Comparison of ENCODE assay signal across 19 cellular contexts in genomic region chr18:55404136-55404810, GRCh38.
DNase-seq lines count a peak whose midpoint lies in the region; ATAC-seq, FAIRE-seq and TF ChIP-seq lines count a peak whose summit lies in the region.
"Had no signal": no experiment of that assay in that cellular context is flagged by ENCODE, and none has a peak within 500 bp of the region (broad histone marks: within the 10 kb centered on the region; RNA-seq: fewer than 3 reads in every experiment).

No MANE protein-coding gene starts in this region.

- peak overlapping the region; percentile 57 for H3K27ac ChIP-seq in lower lobe of right lung
- H3K27ac ChIP-seq in spleen: peak overlapping the region in 6 of 8 donors; percentile 33 to 80 (median 64)
- H3K27ac ChIP-seq: prostate gland had no signal

- 84 to 91% (median 89%) methylated on average over 5 of the region's 5 CpGs for WGBS in spleen, 5 donors

- H3K4me1 ChIP-seq in lower lobe of right lung (peaks cover 13% of the 10 kb centered on the region), spleen (peaks cover 3 to 47% (median 10%) of the 10 kb centered on the region in 6 donors)
- H3K4me1 ChIP-seq: prostate gland had no signal

- peak; percentile 26 for FAIRE-seq in GM19239 (lab: Jason Lieb, UNC)

- no peaks in the 10 kb centered on the region for H3K27me3 ChIP-seq in lower lobe of right lung (ENCODE audit: low read depth)
- no peaks in the 10 kb centered on the region for H3K27me3 ChIP-seq in spleen (replicated peaks in 1 of 7)

- no peak overlapping the region for H3K4me3 ChIP-seq in lower lobe of right lung
- no peak overlapping the region for H3K4me3 ChIP-seq in spleen
- H3K4me3 ChIP-seq: prostate gland had no signal

- no peaks in the 10 kb centered on the region for H3K9me3 ChIP-seq in lower lobe of right lung
- no peaks in the 10 kb centered on the region for H3K9me3 ChIP-seq in spleen
- H3K9me3 ChIP-seq: prostate gland had no signal

- TF ChIP-seq CTCF in lower lobe of right lung (IDR thresholded peaks at IDR 0.05): no peak
- no peak for TF ChIP-seq CTCF in spleen (IDR thresholded peaks at IDR 0.05 in 8 of 11, conservative IDR thresholded peaks at IDR 0.05 in 3 of 11)

- no peak for ATAC-seq in SK-N-SH treated with all-trans-retinoic acid at 6 μM for 48 hours
- no peak for ATAC-seq in lower lobe of right lung
- ATAC-seq in HG03354 (IDR thresholded peaks at IDR 0.05; ENCODE audit: poor library complexity, severe bottlenecking, unreplicated experiment): no peak
- no peak for ATAC-seq in GM21723 (IDR thresholded peaks at IDR 0.05; ENCODE audit: unreplicated experiment)
- ATAC-seq: naive thymus-derived CD4-positive, alpha-beta T cell had no signal

- intact Hi-C loops in lower lobe of right lung (cut with DNase I): no loop called here
- intact Hi-C loops in spleen (cut with DNase I; ENCODE audit: low total_unique reads): no loop called here

- TF ChIP-seq POLR2A in spleen (IDR thresholded peaks at IDR 0.05): no peak

- DNase-seq in GM19239 (ENCODE audit: insufficient read length, low spot score): no peak
- no peak for DNase-seq in lower lobe of right lung
- no peak for DNase-seq in spleen
- DNase-seq in DMS79 treated with DMSO at 0.1 percent for 48 hours (lab: John Stamatoyannopoulos, UW): no peak
- no peak for DNase-seq in HuH-7.5 (ENCODE audit: low spot score)
- DNase-seq: activated CD4-positive, alpha-beta T cell treated with anti-CD3 and anti-CD28 coated beads, Interleukin-2, amount 10 ng/mL, durations not matched to agents 24 days and 14 days; activated naive CD8-positive, alpha-beta T cell treated with anti-CD3 and anti-CD28 coated beads, Interleukin-2, amount 10 ng/mL, durations not matched to agents 7 days and 5 days; DMS 273 treated with DMSO at 0.1 percent for 48 hours; erythroblast; HCEC 1CT; kidney glomerular epithelial cell; naive thymus-derived CD4-positive, alpha-beta T cell; SIG-M5; stimulated activated CD4-positive, alpha-beta T cell treated with anti-CD3 and anti-CD28 coated beads, Interleukin-1b, Interleukin-23, amount 100 ng/mL, for 48 hours; trophoblast cell had no signal

- H3K36me3 ChIP-seq in lower lobe of right lung: no peaks in the 10 kb centered on the region
- H3K36me3 ChIP-seq in spleen: no peaks in the 10 kb centered on the region
- H3K36me3 ChIP-seq: prostate gland had no signal

TF ChIP-seq in SK-N-SH treated with all-trans-retinoic acid at 6 μM for 48 hours, 23 proteins besides CTCF, POLR2A, EP300 and RAD21:
- no peak for TF ChIP-seq SNAI2 (CRISPR knock-in tag; IDR thresholded peaks at IDR 0.05)
- TF ChIP-seq ZNF70 (CRISPR knock-in tag; IDR thresholded peaks at IDR 0.05): peak; percentile 88
